ENCODE assay signal across 23 cellular contexts in genomic region chr4:109600431-109600830, GRCh38.
"Had no signal": no experiment of that assay in that cellular context is flagged by ENCODE, and none has a peak within 500 bp of the region (broad histone marks: within the 10 kb centered on the region; RNA-seq: fewer than 3 reads in every experiment).

No MANE protein-coding gene starts in this region.

- H3K4me3 Mint-ChIP-seq: mesothelial cell of epicardium; natural killer cell; stimulated activated naive B cell treated with anti-CD40 and anti-IgM and Interleukin-4, amounts not matched to agents 10 μg/mL and 1 μg/mL and 100 μg/mL, for 72 hours had no signal

- H3K27me3 Mint-ChIP-seq: progenitor cell of endocrine pancreas; stimulated activated naive B cell treated with anti-CD40 and anti-IgM and Interleukin-4, amounts not matched to agents 10 μg/mL and 1 μg/mL and 100 μg/mL, for 72 hours had no signal

- H3K9me3 ChIP-seq: pancreas, right lobe of liver, testis, uterus had no signal

- ATAC-seq: left lung; mucosa of descending colon; natural killer cell; pancreas; right lobe of liver; stimulated activated naive B cell treated with anti-CD40 and anti-IgM and Interleukin-4, amounts not matched to agents 10 μg/mL and 1 μg/mL and 100 μg/mL, for 72 hours had no signal

- DNase-seq: cerebellar nuclear complex; cortex of kidney; head of caudate nucleus; kidney; left lung; mesenchymal stem cell; mucosa of descending colon; natural killer cell; occipital lobe; pancreas; right lobe of liver; small intestine; stimulated activated CD4-positive, alpha-beta T cell treated with anti-CD3 and anti-CD28 coated beads, Interleukin-15, amount 100 ng/mL, for 24 hours; stimulated activated CD4-positive, alpha-beta T cell treated with anti-CD3 and anti-CD28 coated beads, Interleukin-2, amount 100 ng/mL, for 48 hours; stimulated activated naive B cell treated with anti-CD40 and anti-IgM and Interleukin-4, amounts not matched to agents 10 μg/mL and 1 μg/mL and 100 μg/mL, for 72 hours; stomach; testis; upper lobe of left lung; uterus had no signal

- H3K9me3 Mint-ChIP-seq: natural killer cell had no signal

- H3K27ac ChIP-seq: hepatocyte, left lung, pancreas, right lobe of liver, stomach, testis, tibial nerve, upper lobe of left lung, uterus had no signal

- H3K27ac Mint-ChIP-seq: mesothelial cell of epicardium; natural killer cell; progenitor cell of endocrine pancreas; stimulated activated naive B cell treated with anti-CD40 and anti-IgM and Interleukin-4, amounts not matched to agents 10 μg/mL and 1 μg/mL and 100 μg/mL, for 72 hours had no signal

- H3K4me1 Mint-ChIP-seq: mesothelial cell of epicardium had no signal

- H3K36me3 Mint-ChIP-seq: natural killer cell had no signal
